8 cellular contexts compared by ENCODE assay signal in the genomic region with DNA sequence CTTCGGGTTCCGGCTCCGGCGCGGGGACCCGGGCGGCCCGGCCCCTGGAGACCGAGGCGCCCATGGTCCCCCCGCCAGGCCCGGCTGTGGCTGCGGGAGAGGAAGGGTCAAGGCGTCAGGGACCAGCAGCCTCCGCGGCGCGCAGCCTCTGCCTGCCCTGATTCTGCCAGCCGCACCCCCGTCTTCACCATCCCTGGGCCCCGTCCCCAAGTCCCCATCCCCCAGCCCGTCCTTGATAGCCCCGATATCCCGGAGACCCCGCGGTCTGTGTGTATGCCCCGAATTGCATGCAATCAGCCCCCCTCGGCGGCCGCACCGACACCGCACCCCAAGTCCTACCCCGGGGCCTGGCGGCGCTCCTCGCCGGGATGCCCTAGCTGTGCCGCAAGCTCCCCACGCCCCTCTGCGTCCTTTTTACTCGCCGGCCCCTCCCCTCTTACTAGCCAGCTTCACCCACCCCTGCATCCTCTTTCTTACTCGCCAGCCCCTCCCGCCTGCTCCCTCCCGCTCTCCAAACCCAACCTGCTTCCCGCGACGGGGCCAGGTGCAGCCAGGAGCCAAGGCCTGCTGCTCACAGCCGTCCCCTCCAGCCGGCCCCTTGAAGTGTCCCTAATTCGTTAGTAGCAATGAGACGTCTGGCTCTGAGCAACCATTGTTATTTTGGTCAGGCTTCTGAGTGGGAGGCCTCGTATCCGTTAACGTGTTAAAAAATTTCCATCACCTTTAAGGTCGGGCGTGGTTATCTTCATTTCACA. TPM values are rescaled to one million over a fixed set of nuclear protein-coding genes. Genes with fewer than 3 reads are reported as not detected.
DNase-seq lines count a peak whose midpoint lies in the region; ATAC-seq and TF ChIP-seq lines count a peak whose summit lies in the region.

A gene with protein sequence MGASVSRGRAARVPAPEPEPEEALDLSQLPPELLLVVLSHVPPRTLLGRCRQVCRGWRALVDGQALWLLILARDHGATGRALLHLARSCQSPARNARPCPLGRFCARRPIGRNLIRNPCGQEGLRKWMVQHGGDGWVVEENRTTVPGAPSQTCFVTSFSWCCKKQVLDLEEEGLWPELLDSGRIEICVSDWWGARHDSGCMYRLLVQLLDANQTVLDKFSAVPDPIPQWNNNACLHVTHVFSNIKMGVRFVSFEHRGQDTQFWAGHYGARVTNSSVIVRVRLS (minus strand): TSS at position 386 of the 755 bp plus-strand sequence. CDS start 322 bp downstream, at position 64.

- peak within 1 kb of the TSS; percentile 70; the same call in 1 of the 2 replicates for H3K27ac Mint-ChIP-seq in GM23338

- H4K20me1 ChIP-seq in GM23338 (replicated peaks; ENCODE audit: insufficient read depth) (no peaks in the 10 kb centered on the region), SK-N-SH (ENCODE audit: insufficient read depth) (no peaks in the 10 kb centered on the region)

- no TSS peak for BruUV-seq in A673 (replicated peaks; lab: Mats Ljungman, UMichigan)

- H2AFZ ChIP-seq in GM23338 = peak within 1 kb of the TSS; percentile 43
- H2AFZ ChIP-seq in SK-N-SH (ENCODE audit: low read depth) = peak within 1 kb of the TSS; percentile 85

- H3K36me3 ChIP-seq in A673 (ENCODE audit: insufficient read depth, low read length, poor library complexity, severe bottlenecking) (no peaks in the 10 kb centered on the region), GM23338 (ENCODE audit: insufficient read depth) (peaks cover 6% of the 10 kb centered on the region; the same call in 1 of the 2 replicates), SK-N-SH (replicated peaks in 1 of 2; ENCODE audit: control insufficient read depth in 1 of 2, insufficient read depth in 2 of 2, low read length in 1 of 2) (no peaks in the 10 kb centered on the region), ectodermal cell (ENCODE audit: control insufficient read depth, insufficient read depth, low read length) (no peaks in the 10 kb centered on the region), lung (ENCODE audit: control insufficient read depth in 2 of 2, insufficient read depth in 2 of 2, low read length in 2 of 2) (no peaks in the 10 kb centered on the region), suprapubic skin (peaks cover 10% of the 10 kb centered on the region)

- H3K4me3 ChIP-seq in A673 (ENCODE audit: low read depth, low read length, poor library complexity, severe bottlenecking) (peak within 1 kb of the TSS; percentile 60), GM23338 (peak within 1 kb of the TSS; percentile 86), SK-N-SH (ENCODE audit: low read depth in 2 of 2, low read length in 1 of 2) (peak within 1 kb of the TSS; percentile 60 to 68), ectodermal cell (ENCODE audit: insufficient read depth, low read depth, low read length) (peak within 1 kb of the TSS; percentile 62), lung (peak within 1 kb of the TSS; percentile 54), suprapubic skin (peak within 1 kb of the TSS; percentile 62)

- H3K9me2 ChIP-seq in GM23338 (ENCODE audit: insufficient read depth) (no peaks in the 10 kb centered on the region), SK-N-SH (no peaks in the 10 kb centered on the region)

- peak within 1 kb of the TSS; percentile 51; the same call in 1 of the 2 replicates for H3K9ac ChIP-seq in SK-N-SH

- POLR2A ChIA-PET in A673 (lab: Charles Lee; ENCODE audit: low non-redundant PET) (interaction anchor here (0.6 kb wide), 1 partner anchor 16 kb away, joined by 3 read pairs; no protein-coding TSS in a partner anchor), SK-N-SH (lab: Yijun Ruan, JAX) (no interaction called here)

- ATAC-seq in GM23338 (peak; percentile 56), lung (ENCODE audit: insufficient read depth, low FRiP score) (peak; percentile 14), HG03196 (IDR thresholded peaks at IDR 0.05; ENCODE audit: unreplicated experiment) (no peak)
- ATAC-seq in activated CD4-positive, CD25-positive, alpha-beta regulatory T cell treated with anti-CD3 and anti-CD28 coated beads, Interleukin-2, amount 50 U/mL, for 24 hours = no peak

- H3K4me1 ChIP-seq in A673 (ENCODE audit: insufficient read depth, low read length, poor library complexity, severe bottlenecking) (peaks cover 15% of the 10 kb centered on the region), GM23338 (ENCODE audit: insufficient read depth) (peaks cover 18% of the 10 kb centered on the region), SK-N-SH (ENCODE audit: control insufficient read depth in 1 of 2, insufficient read depth in 2 of 2, low read depth in 1 of 2, low read length in 1 of 2) (peaks cover 0 to 3% of the 10 kb centered on the region in 2 experiments; a peak in 1 of 4 replicates), ectodermal cell (ENCODE audit: control insufficient read depth, insufficient read depth, low read length) (no peaks in the 10 kb centered on the region), lung (ENCODE audit: control insufficient read depth in 2 of 2, insufficient read depth in 2 of 2, low read length in 2 of 2) (peaks cover 0 to 9% of the 10 kb centered on the region in 2 donors), suprapubic skin (peaks cover 27% of the 10 kb centered on the region)

- TF ChIP-seq CTCF in A673 (conservative IDR thresholded peaks at IDR 0.05; ENCODE audit: low read depth, low read length) (no peak), GM23338 (conservative IDR thresholded peaks at IDR 0.05; ENCODE audit: low read depth in 2 of 2) (no peak), SK-N-SH (IDR thresholded peaks at IDR 0.05) (no peak), lung (IDR thresholded peaks at IDR 0.05; ENCODE audit: control extremely low read depth, extremely low read depth) (no peak), suprapubic skin (IDR thresholded peaks at IDR 0.05) (no peak)

- peak within 1 kb of the TSS; percentile 80 for H3K4me2 ChIP-seq in GM23338
- peak within 1 kb of the TSS; percentile 97 for H3K4me2 ChIP-seq in SK-N-SH

- peaks cover 8% of the 10 kb centered on the region for H3K9me3 Mint-ChIP-seq in GM23338

- H3K4me1 Mint-ChIP-seq in GM23338 = peaks cover 14% of the 10 kb centered on the region; the same call in 1 of the 3 replicates

- H3F3A ChIP-seq in GM23338 (replicated peaks; ENCODE audit: low read depth) (no peaks in the 10 kb centered on the region), SK-N-SH (replicated peaks; ENCODE audit: insufficient read depth) (no peaks in the 10 kb centered on the region)

- H3K27ac ChIP-seq in A673 (ENCODE audit: low read depth, low read length, poor library complexity, severe bottlenecking) (no peak within 1 kb of the TSS), GM23338 (ENCODE audit: low read depth) (peak within 1 kb of the TSS; percentile 47; the same call in 1 of the 2 replicates), SK-N-SH (ENCODE audit: low read depth in 2 of 2, low read length in 1 of 2) (peak within 1 kb of the TSS in 1 of 2 experiments; percentile 78; a peak in 2 of 4 replicates), ectodermal cell (ENCODE audit: insufficient read depth, low read depth, low read length, poor library complexity, severe bottlenecking) (no peak within 1 kb of the TSS), lung (ENCODE audit: low read depth in 1 of 2, low read length in 1 of 2) (peak within 1 kb of the TSS; percentile 46 to 72), suprapubic skin (peak within 1 kb of the TSS; percentile 93)

- no peak for TF ChIP-seq EP300 in SK-N-SH (IDR thresholded peaks at IDR 0.05; ENCODE audit: borderline replicate concordance in 1 of 2, low read depth in 1 of 2, low read length in 1 of 2)
- TF ChIP-seq EP300 in suprapubic skin (IDR thresholded peaks at IDR 0.05) = no peak

- H3K4me3 Mint-ChIP-seq in GM23338 = peak within 1 kb of the TSS; percentile 78

- H3K27me3 Mint-ChIP-seq in GM23338 (ENCODE audit: insufficient read depth, low read depth, poor library complexity) = peaks cover 4% of the 10 kb centered on the region

- TF ChIP-seq RAD21 in SK-N-SH (IDR thresholded peaks at IDR 0.05; ENCODE audit: low read length) = no peak

- intact Hi-C loops in A673 (cut with micrococcal nuclease; ENCODE audit: unreplicated experiment) = no loop called here

- no peaks in the 10 kb centered on the region for H3K27me3 ChIP-seq in A673 (replicated peaks; ENCODE audit: insufficient read depth, low read depth, low read length, poor library complexity)
- H3K27me3 ChIP-seq in GM23338 (ENCODE audit: insufficient read depth) = no peaks in the 10 kb centered on the region
- no peaks in the 10 kb centered on the region for H3K27me3 ChIP-seq in SK-N-SH (ENCODE audit: insufficient read depth)
- H3K27me3 ChIP-seq in ectodermal cell (ENCODE audit: control insufficient read depth, insufficient read depth, low read length, poor library complexity, severe bottlenecking) = peaks cover 26% of the 10 kb centered on the region
- H3K27me3 ChIP-seq in lung (ENCODE audit: control insufficient read depth, insufficient read depth) = no peaks in the 10 kb centered on the region
- H3K27me3 ChIP-seq in suprapubic skin = peaks cover 3% of the 10 kb centered on the region

- TF ChIP-seq POLR2A in suprapubic skin (IDR thresholded peaks at IDR 0.05) = no peak

- H3K79me2 ChIP-seq in GM23338 (replicated peaks; ENCODE audit: insufficient read depth) (no peaks in the 10 kb centered on the region), SK-N-SH (ENCODE audit: insufficient read depth) (no peaks in the 10 kb centered on the region)

- CTCF ChIA-PET in A673 (lab: Charles Lee) = no interaction called here
- CTCF ChIA-PET in SK-N-SH (lab: Yijun Ruan, JAX) = interaction anchor here (0.8 to 3.6 kb wide), 3 partner anchors 20 to 51 kb away, joined by 3 to 19 read pairs (median 7); no protein-coding TSS in a partner anchor

- no peak for DNase-seq in A673 (ENCODE audit: low spot score)
- peak; percentile 96 for DNase-seq in GM23338 (ENCODE audit: low spot score)
- DNase-seq in SK-N-SH = peak; percentile 84
- peak; percentile 44 for DNase-seq in lung (ENCODE audit: low spot score)
- DNase-seq in suprapubic skin (ENCODE audit: low spot score in 2 of 2) = peak; percentile 71 to 84

- no peaks in the 10 kb centered on the region for H3K9me3 ChIP-seq in A673 (ENCODE audit: low read depth, low read length, poor library complexity, severe bottlenecking)
- H3K9me3 ChIP-seq in SK-N-SH = no peaks in the 10 kb centered on the region
- H3K9me3 ChIP-seq in ectodermal cell (ENCODE audit: control insufficient read depth, low read length) = no peaks in the 10 kb centered on the region
- H3K9me3 ChIP-seq in lung (ENCODE audit: control insufficient read depth in 2 of 2, insufficient read depth in 1 of 2, low read length in 1 of 2) = peaks cover 0 to under 1% of the 10 kb centered on the region in 2 donors
- H3K9me3 ChIP-seq in suprapubic skin = no peaks in the 10 kb centered on the region

- peaks cover 31% of the 10 kb centered on the region for H3K36me3 Mint-ChIP-seq in GM23338 (ENCODE audit: low read depth)

- WGBS in SK-N-SH (ENCODE audit: low lambda C conversion rate) = 65% methylated on average over 38 of the region's 57 CpGs
- WGBS in ectodermal cell, 2 experiments = 3 to 4% methylated on average over 57 of the region's 57 CpGs
- 12 to 15% methylated on average over 49 to 57 of the region's 57 CpGs for WGBS in lung, 2 donors
- WGBS in suprapubic skin = 13% methylated on average over 35 of the region's 57 CpGs

RNA-seq across cellular contexts. Expression of the gene that starts here (rescaled TPM):
- total RNA-seq in A673 (2021) (0.33 and 0.45 TPM in 2 replicates), lung (10 to 100 TPM in 1 of 2 donors, 1 to 10 TPM in 1; 2.8 to 18.0 TPM), suprapubic skin (10 to 100 TPM; 12.0 to 37.9 (median 26.1) TPM)
- 3.8 and 6.2 TPM in 2 replicates for total RNA-seq in GM23338 (2014; rRNA removed; shearing (Covaris generic))
- polyA plus RNA-seq in GM23338 (2016; fragmentation: Nextera tagmentation; extraction: Ambion mirVana) (13.7 and 15.4 TPM in 2 replicates), SK-N-SH (2012; rRNA removed) (5.0 and 5.8 TPM in 2 replicates), lung (1 to 10 TPM; 2.9 to 8.3 TPM)
- polyA plus RNA-seq in SK-N-SH (2012; cell fraction: cytosol; rRNA removed) = 4.3 and 4.5 TPM in 2 replicates
- 3.2 and 7.6 TPM in 2 replicates for polyA plus RNA-seq in SK-N-SH (2012; cell fraction: nucleus; rRNA removed)
- 6.1 TPM for polyA plus RNA-seq in ectodermal cell (2013, experiment 1 of 4)
- 4.8 TPM for polyA plus RNA-seq in ectodermal cell (2013, experiment 2 of 4)
- 4.0 TPM for polyA plus RNA-seq in ectodermal cell (2013, experiment 3 of 4)
- 3.3 TPM for polyA plus RNA-seq in ectodermal cell (2013, experiment 4 of 4)

Comparison
In these comparisons a context has a peak if more than half of its experiments do, and no peak if none do; other contexts are left out.
1. H3K27ac ChIP-seq: peak in GM23338 (single experiment), lung (2 of 2) and suprapubic skin (single experiment); none in A673 (single experiment) and ectodermal cell (single experiment).
2. ATAC-seq: peak in GM23338 (single experiment) and lung (single experiment); none in activated CD4-positive, CD25-positive, alpha-beta regulatory T cell treated with anti-CD3 and anti-CD28 coated beads, Interleukin-2, amount 50 U/mL, for 24 hours (0 of 2) and HG03196 (single experiment).
3. Peak in every context shown above with its lines, with median percentiles within 50 percentile points of each other: H3K4me3 ChIP-seq.